ENCODE assay signal across 24 cellular contexts in the genomic region with DNA sequence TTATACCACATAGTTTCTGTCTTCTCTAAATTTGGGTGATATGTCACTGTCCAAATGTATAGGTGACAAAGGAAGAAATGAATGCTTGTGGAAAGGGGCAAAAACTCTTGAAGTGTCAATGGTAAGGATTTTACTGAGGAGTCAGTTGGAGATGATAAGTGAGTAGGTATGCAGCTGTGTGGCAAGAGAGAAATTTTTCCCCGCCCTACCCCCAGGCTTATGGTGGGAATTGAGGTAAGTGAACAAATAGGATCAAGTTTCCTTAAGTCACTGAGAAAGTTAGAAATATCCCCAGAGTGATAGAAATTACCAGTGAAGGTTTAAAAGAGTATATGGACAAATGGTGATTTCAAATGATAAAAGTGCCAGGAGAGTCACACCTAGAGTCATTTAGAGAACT.
"Had no signal": no experiment of that assay in that cellular context is flagged by ENCODE, and none has a peak within 500 bp of the region (broad histone marks: within the 10 kb centered on the region; RNA-seq: fewer than 3 reads in every experiment).

No MANE protein-coding gene starts in this region.

- H3K9ac ChIP-seq: parathyroid adenoma had no signal

- H3K27ac Mint-ChIP-seq: activated naive CD8-positive, alpha-beta T cell treated with anti-CD3 and anti-CD28 coated beads, Interleukin-2, amount 10 ng/mL, durations not matched to agents 7 days and 5 days; immature natural killer cell; stimulated activated naive B cell treated with anti-CD40 and anti-IgM and Interleukin-4, amounts not matched to agents 10 μg/mL and 1 μg/mL and 100 μg/mL, for 72 hours; WTC11 had no signal

- ATAC-seq: activated T-cell treated with anti-CD3 and anti-CD28 coated beads, Interleukin-2, amount 50 U/mL, for 4 hours; body of pancreas; right cardiac atrium; stimulated activated naive B cell treated with anti-CD40 and anti-IgM and Interleukin-4, amounts not matched to agents 10 μg/mL and 1 μg/mL and 100 μg/mL, for 72 hours; WTC11 had no signal

- H3K4me3 ChIP-seq: body of pancreas, esophagus muscularis mucosa, hepatocyte, left ventricle myocardium inferior, skin epidermis, upper lobe of left lung had no signal

- DNase-seq: activated CD4-positive, alpha-beta T cell treated with anti-CD3 and anti-CD28 coated beads, Interleukin-2, amount 50 U/mL, for 48 hours; activated CD8-positive, alpha-beta memory T cell treated with anti-CD3 and anti-CD28 coated beads, Interleukin-2, amount 50 U/mL, for 48 hours; activated naive CD4-positive, alpha-beta T cell treated with Interleukin-2 at 50 U/mL for 16 hours; activated naive CD8-positive, alpha-beta T cell treated with anti-CD3 and anti-CD28 coated beads, Interleukin-2, amount 10 ng/mL, durations not matched to agents 7 days and 5 days; activated T-cell treated with anti-CD3 and anti-CD28 coated beads, Interleukin-2, amount 50 U/mL, for 4 hours; body of pancreas; caudate nucleus; effector memory CD4-positive, alpha-beta T cell; glutamatergic neuron; immature natural killer cell; left ventricle myocardium inferior; right cardiac atrium; stimulated activated CD4-positive, alpha-beta T cell treated with anti-CD3 and anti-CD28 coated beads, Interleukin-2, amount 100 ng/mL, for 24 hours; stimulated activated naive B cell treated with anti-CD40 and anti-IgM and Interleukin-4, amounts not matched to agents 10 μg/mL and 1 μg/mL and 100 μg/mL, for 72 hours; T-helper 9 cell; upper lobe of left lung had no signal

- H2AFZ ChIP-seq: hepatocyte, parathyroid adenoma had no signal

- H3K36me3 Mint-ChIP-seq: activated naive CD8-positive, alpha-beta T cell treated with anti-CD3 and anti-CD28 coated beads, Interleukin-2, amount 10 ng/mL, durations not matched to agents 7 days and 5 days; WTC11 had no signal

- H3K27me3 ChIP-seq: body of pancreas, esophagus muscularis mucosa, hepatocyte, neutrophil, upper lobe of left lung had no signal

- H3K4me1 ChIP-seq: body of pancreas had no signal

- H3K27ac ChIP-seq: body of pancreas, esophagus muscularis mucosa, hepatocyte, left ventricle myocardium inferior, neutrophil, parathyroid adenoma, skin epidermis, upper lobe of left lung had no signal

- FAIRE-seq: frontal cortex had no signal

- H3K36me3 ChIP-seq: esophagus muscularis mucosa, left ventricle myocardium inferior, neutrophil, upper lobe of left lung had no signal

- H3K9me3 Mint-ChIP-seq: activated naive CD8-positive, alpha-beta T cell treated with anti-CD3 and anti-CD28 coated beads, Interleukin-2, amount 10 ng/mL, durations not matched to agents 7 days and 5 days; activated T-cell treated with anti-CD3 and anti-CD28 coated beads, Interleukin-2, amount 50 U/mL, for 4 hours; immature natural killer cell; nephron; WTC11 had no signal

- H3K4me2 ChIP-seq: hepatocyte had no signal

- H3K4me1 Mint-ChIP-seq: immature natural killer cell had no signal

- H3K4me3 Mint-ChIP-seq: activated naive CD8-positive, alpha-beta T cell treated with anti-CD3 and anti-CD28 coated beads, Interleukin-2, amount 10 ng/mL, durations not matched to agents 7 days and 5 days; activated T-cell treated with anti-CD3 and anti-CD28 coated beads, Interleukin-2, amount 50 U/mL, for 4 hours; immature natural killer cell; nephron; stimulated activated naive B cell treated with anti-CD40 and anti-IgM and Interleukin-4, amounts not matched to agents 10 μg/mL and 1 μg/mL and 100 μg/mL, for 72 hours; WTC11 had no signal

- H3K27me3 Mint-ChIP-seq: stimulated activated naive B cell treated with anti-CD40 and anti-IgM and Interleukin-4, amounts not matched to agents 10 μg/mL and 1 μg/mL and 100 μg/mL, for 72 hours had no signal

- H3K9me3 ChIP-seq: body of pancreas, esophagus muscularis mucosa, left ventricle myocardium inferior, neutrophil, upper lobe of left lung had no signal
